In genomic region chr1:46508760-46509159, GRCh38 we compare ENCODE assay signal across 1 cellular context.
TF ChIP-seq lines count a peak whose summit lies in the region.

No MANE protein-coding gene starts in this region.

TF ChIP-seq in A549, 52 proteins besides CTCF, POLR2A, EP300 and RAD21 (continued from another document):
- no peak for TF ChIP-seq MYC (IDR thresholded peaks at IDR 0.05; ENCODE audit: borderline replicate concordance, low read length)
- no peak for TF ChIP-seq MAZ (IDR thresholded peaks at IDR 0.05; ENCODE audit: borderline replicate concordance, low read depth, low read length)
- no peak for TF ChIP-seq PBX3 (IDR thresholded peaks at IDR 0.05)
- TF ChIP-seq EHMT2 (IDR thresholded peaks at IDR 0.05; ENCODE audit: low read depth) = no peak
- TF ChIP-seq SREBF2 (IDR thresholded peaks at IDR 0.05) = no peak
- TF ChIP-seq ZNF302 (CRISPR knock-in tag; IDR thresholded peaks at IDR 0.05) = no peak
- TF ChIP-seq RNF2 (IDR thresholded peaks at IDR 0.05; ENCODE audit: borderline replicate concordance, low read depth) = no peak
- no peak for TF ChIP-seq FOSB (CRISPR knock-in tag; IDR thresholded peaks at IDR 0.05)
- no peak for TF ChIP-seq HEYL (CRISPR knock-in tag; IDR thresholded peaks at IDR 0.05)
- no peak for TF ChIP-seq FOSL2 (IDR thresholded peaks at IDR 0.05)
- TF ChIP-seq FOSL2 (CRISPR knock-in tag; IDR thresholded peaks at IDR 0.05) = no peak
- TF ChIP-seq ZSCAN20 (CRISPR knock-in tag; IDR thresholded peaks at IDR 0.05) = no peak
- TF ChIP-seq CBX8 (IDR thresholded peaks at IDR 0.05) = no peak
- TF ChIP-seq HOXB13 (CRISPR knock-in tag; IDR thresholded peaks at IDR 0.05; ENCODE audit: low read depth) = no peak
TF ChIP-seq in A549: peak in this region for 0.
